Comparison of ENCODE assay signal across 2 cellular contexts in the genomic region with DNA sequence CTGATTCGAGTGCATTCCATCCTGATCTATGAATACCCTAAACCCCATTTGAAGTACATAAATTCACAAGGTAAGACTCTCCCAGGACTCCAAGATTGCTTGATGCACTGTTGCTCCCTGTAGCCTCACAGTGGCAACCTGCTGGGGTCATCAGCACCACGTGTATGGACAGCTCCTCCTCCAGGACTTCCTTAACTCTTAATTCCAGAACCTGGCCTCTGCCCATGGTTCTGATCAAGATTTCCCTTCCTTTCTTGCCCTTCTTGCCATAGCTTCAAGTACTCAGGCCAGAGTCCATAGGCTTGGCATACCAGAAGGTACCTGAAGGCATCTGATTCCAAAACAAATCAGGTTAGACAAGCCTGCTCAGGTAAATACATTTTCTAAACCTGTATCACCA.
TF ChIP-seq lines count a peak whose summit lies in the region.

No MANE protein-coding gene starts in this region.

TF ChIP-seq in GM23338, 12 proteins besides CTCF, POLR2A, EP300 and RAD21:
- 0 out of 2 replicates have a peak, but pooled peaks have one; percentile 80 for TF ChIP-seq ZNF114 (CRISPR knock-in tag; IDR thresholded peaks at IDR 0.05)
- TF ChIP-seq ZNF462 (CRISPR knock-in tag; IDR thresholded peaks at IDR 0.05) = 0 out of 2 replicates have a peak, but pooled peaks have one; percentile 14
- no peak for TF ChIP-seq ZNF331 (CRISPR knock-in tag; IDR thresholded peaks at IDR 0.05; ENCODE audit: low read depth)
- peak; percentile 25; the same call in 1 of the 2 replicates for TF ChIP-seq CREB1 (CRISPR knock-in tag; IDR thresholded peaks at IDR 0.05; ENCODE audit: low read depth)
- peak; percentile 99 for TF ChIP-seq REST (IDR thresholded peaks at IDR 0.05; ENCODE audit: unreplicated experiment)

TF ChIP-seq in endothelial cell of umbilical vein, 7 proteins besides CTCF, POLR2A, EP300 and RAD21 (continued from another document):
- TF ChIP-seq, protein P1, sequence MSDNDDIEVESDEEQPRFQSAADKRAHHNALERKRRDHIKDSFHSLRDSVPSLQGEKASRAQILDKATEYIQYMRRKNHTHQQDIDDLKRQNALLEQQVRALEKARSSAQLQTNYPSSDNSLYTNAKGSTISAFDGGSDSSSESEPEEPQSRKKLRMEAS (IDR thresholded peaks at IDR 0.05; ENCODE audit: insufficient read depth, insufficient read length) = peak; percentile 69
